8 cellular contexts compared by ENCODE assay signal in genomic region chr19:19642506-19643157, GRCh38. TPM values are rescaled to one million over a fixed set of nuclear protein-coding genes. Genes with fewer than 3 reads are reported as not detected.
DNase-seq lines count a peak whose midpoint lies in the region; ATAC-seq, FAIRE-seq and TF ChIP-seq lines count a peak whose summit lies in the region.

No MANE protein-coding gene starts in this region.

- no peaks in the 10 kb centered on the region for H3K9me3 ChIP-seq in kidney (ENCODE audit: control insufficient read depth in 1 of 2, low read length in 2 of 2)

- H3K4me1 Mint-ChIP-seq in activated naive CD8-positive, alpha-beta T cell (ENCODE audit: low read depth), result peaks cover 16% of the 10 kb centered on the region

- intact Hi-C loops in kidney (cut with DNase I), result loop anchor here (5.0 kb wide), 1 partner anchor 110 kb away; no protein-coding TSS in a partner anchor

- H3K9me3 Mint-ChIP-seq in activated naive CD8-positive, alpha-beta T cell (ENCODE audit: low read depth), result no peaks in the 10 kb centered on the region

- no peak for TF ChIP-seq CTCF in C4-2B (conservative IDR thresholded peaks at IDR 0.05)
- no peak for TF ChIP-seq CTCF in GM20000 (IDR thresholded peaks at IDR 0.05; ENCODE audit: extremely low read depth, missing control alignments)
- TF ChIP-seq CTCF in kidney (IDR thresholded peaks at IDR 0.05; ENCODE audit: borderline replicate concordance, extremely low read depth, insufficient read depth), result no peak

- H3K36me3 Mint-ChIP-seq in activated naive CD8-positive, alpha-beta T cell, result no peaks in the 10 kb centered on the region

- DNase-seq in GM20000 (ENCODE audit: low spot score) (peak; percentile 83), NCI-H69 (lab: John Stamatoyannopoulos, UW) (peak; percentile 76), kidney (no peak)
- peak in 2 of 3 experiments; percentile 30 to 32 for DNase-seq in stimulated activated CD4-positive, alpha-beta T cell treated with anti-CD3 and anti-CD28 coated beads, TNF-alpha, amount 100 ng/mL, for 4 hours (ENCODE audit: low read depth in 3 of 3)

- H3K4me1 ChIP-seq in kidney (ENCODE audit: control insufficient read depth in 1 of 2, insufficient read depth in 1 of 2, low read depth in 1 of 2, low read length in 2 of 2), result peaks cover 0 to 5% of the 10 kb centered on the region in 2 donors

- FAIRE-seq in kidney (lab: Jason Lieb, UNC), result no peak

- H3K36me3 ChIP-seq in kidney (ENCODE audit: control insufficient read depth in 1 of 2, insufficient read depth in 2 of 2, low read length in 2 of 2), result peaks cover 6 to 11% of the 10 kb centered on the region in 2 donors

- peak overlapping the region; percentile 62 to 78 for H3K4me3 ChIP-seq in kidney (ENCODE audit: low read length in 2 of 2)

- peak overlapping the region; percentile 45 to 71 for H3K9ac ChIP-seq in kidney (ENCODE audit: low read length in 2 of 2)

- H3K4me3 Mint-ChIP-seq in activated naive CD8-positive, alpha-beta T cell, result peak overlapping the region; percentile 97

- no peaks in the 10 kb centered on the region for H3K27me3 Mint-ChIP-seq in activated naive CD8-positive, alpha-beta T cell

- ATAC-seq in GM19463 (IDR thresholded peaks at IDR 0.05; ENCODE audit: unreplicated experiment), result no peak
- no peak for ATAC-seq in GM19395 (IDR thresholded peaks at IDR 0.05; ENCODE audit: unreplicated experiment)

- H3K27ac ChIP-seq in C4-2B, result peak overlapping the region; percentile 74
- H3K27ac ChIP-seq in kidney (ENCODE audit: low read depth in 2 of 2, low read length in 2 of 2), result no peak overlapping the region

- peak overlapping the region; percentile 90 for H3K27ac Mint-ChIP-seq in activated naive CD8-positive, alpha-beta T cell

RNA-seq across cellular contexts. Expression of gene GMIP, which starts 0.8 kb away (rescaled TPM):
- 18.8 TPM for total RNA-seq in kidney
- polyA plus RNA-seq in kidney (ENCODE audit: insufficient read depth, low read depth, low replicate concordance), result 3.3 TPM

RNA-seq across cellular contexts. Expression of gene LPAR2, which starts 14.6 kb away (rescaled TPM):
- 10.4 TPM for total RNA-seq in kidney
- polyA plus RNA-seq in kidney (ENCODE audit: insufficient read depth, low read depth, low replicate concordance), result 5.6 TPM

RNA-seq across cellular contexts. Expression of gene ATP13A1, which starts 20.8 kb away (rescaled TPM):
- total RNA-seq in kidney, result 78.1 TPM
- polyA plus RNA-seq in kidney (ENCODE audit: insufficient read depth, low read depth, low replicate concordance), result 30.1 TPM

RNA-seq across cellular contexts. Expression of gene PBX4, which starts 24.1 kb away (rescaled TPM):
- total RNA-seq in kidney, result 5.7 TPM
- 3.9 TPM for polyA plus RNA-seq in kidney (ENCODE audit: insufficient read depth, low read depth, low replicate concordance)

RNA-seq across cellular contexts. Expression of gene ZNF101, which starts 26.0 kb away (rescaled TPM):
- total RNA-seq in kidney, result 21.2 TPM
- polyA plus RNA-seq in kidney (ENCODE audit: insufficient read depth, low read depth, low replicate concordance), result 10.2 TPM
